1 cellular context compared by ENCODE assay signal in genomic region chr11:77942465-77942864, GRCh38.
TF ChIP-seq lines count a peak whose summit lies in the region.

No MANE protein-coding gene starts in this region.

TF ChIP-seq in IMR-90, 13 proteins besides CTCF, POLR2A, EP300 and RAD21:
- TF ChIP-seq CEBPB (IDR thresholded peaks at IDR 0.05; ENCODE audit: low read depth, low read length): peak; percentile 40; the same call in 1 of the 2 replicates
